9 cellular contexts compared by ENCODE assay signal in genomic region chr2:196399736-196400691, GRCh38.
A peak's percentile ranks its signal among the peaks of the same experiment; 100 is the strongest.
DNase-seq lines count a peak whose midpoint lies in the region; ATAC-seq and TF ChIP-seq lines count a peak whose summit lies in the region.
"Had no signal": no experiment of that assay in that cellular context is flagged by ENCODE, and none has a peak within 500 bp of the region (broad histone marks: within the 10 kb centered on the region; RNA-seq: fewer than 3 reads in every experiment).

No MANE protein-coding gene starts in this region.

- H3K9me2 ChIP-seq in hepatocyte (replicated peaks; ENCODE audit: insufficient read depth): no peaks in the 10 kb centered on the region

- TF ChIP-seq CTCF in AG09319 (IDR thresholded peaks at IDR 0.05; ENCODE audit: low read depth, low read length) (no peak), hepatocyte (IDR thresholded peaks at IDR 0.05; ENCODE audit: poor library complexity) (no peak)

- no peak for ATAC-seq in HG03280 (IDR thresholded peaks at IDR 0.05; ENCODE audit: unreplicated experiment)
- ATAC-seq in HG02852 (IDR thresholded peaks at IDR 0.05; ENCODE audit: unreplicated experiment): no peak

- H2AFZ ChIP-seq in hepatocyte: no peak overlapping the region

- 63% methylated on average over 5 of the region's 5 CpGs for WGBS in hepatocyte (ENCODE audit: low lambda C conversion rate, missing lambda C conversion rate)

- no peaks in the 10 kb centered on the region for H3K27me3 ChIP-seq in hepatocyte

- DNase-seq in AG09319 (ENCODE audit: extremely low read depth, low read depth) (peak; percentile 66), LoVo (ENCODE audit: low spot score) (peak; percentile 33), astrocyte of the hippocampus (ENCODE audit: low read depth, low spot score) (peak; percentile 76), hepatocyte (ENCODE audit: low spot score) (peak; percentile 39), NCI-H1105 (lab: John Stamatoyannopoulos, UW) (no peak)
- DNase-seq in activated CD4-positive, alpha-beta T cell treated with anti-CD3 and anti-CD28 coated beads, Interleukin-2, amount 50 U/mL, for 4 hours: no peak
- DNase-seq: SHP77 treated with DMSO at 0.1 percent for 48 hours had no signal

- H3K4me2 ChIP-seq in hepatocyte: no peak overlapping the region

- peak overlapping the region; percentile 38 for H3K27ac ChIP-seq in hepatocyte

- peaks cover 7% of the 10 kb centered on the region for H3K4me1 ChIP-seq in hepatocyte (ENCODE audit: insufficient read depth)

- H3K4me3 ChIP-seq in hepatocyte: no peak overlapping the region

- no peaks in the 10 kb centered on the region for H3K9me3 ChIP-seq in hepatocyte (ENCODE audit: low read depth)

- no peaks in the 10 kb centered on the region for H3K79me2 ChIP-seq in hepatocyte

- H4K20me1 ChIP-seq in hepatocyte (ENCODE audit: insufficient read depth, poor library complexity, severe bottlenecking): no peaks in the 10 kb centered on the region

- H3K36me3 ChIP-seq in hepatocyte (replicated peaks; ENCODE audit: insufficient read depth, low read depth): no peaks in the 10 kb centered on the region

Comparison
In these comparisons a context has a peak if more than half of its experiments do, and no peak if none do; other contexts are left out.
1. DNase-seq: peak in AG09319 (single experiment), LoVo (single experiment), astrocyte of the hippocampus (single experiment) and hepatocyte (single experiment); none in NCI-H1105 (single experiment) and activated CD4-positive, alpha-beta T cell treated with anti-CD3 and anti-CD28 coated beads, Interleukin-2, amount 50 U/mL, for 4 hours (0 of 2).